14 cellular contexts compared by ENCODE assay signal in genomic region chr16:65975049-65975708, GRCh38.
A peak's percentile ranks its signal among the peaks of the same experiment; 100 is the strongest.
DNase-seq lines count a peak whose midpoint lies in the region; ATAC-seq, FAIRE-seq and TF ChIP-seq lines count a peak whose summit lies in the region.
"Had no signal": no experiment of that assay in that cellular context is flagged by ENCODE, and none has a peak within 500 bp of the region (broad histone marks: within the 10 kb centered on the region; RNA-seq: fewer than 3 reads in every experiment).

No MANE protein-coding gene starts in this region.

- no peak overlapping the region for H3K4me3 Mint-ChIP-seq in activated CD4-positive, alpha-beta T cell treated with anti-CD3 and anti-CD28 coated beads for 36 hours
- no peak overlapping the region for H3K4me3 Mint-ChIP-seq in neural progenitor cell
- H3K4me3 Mint-ChIP-seq: stimulated activated naive CD8-positive, alpha-beta T cell treated with anti-CD3 and anti-CD28 coated beads, Interleukin-15, Interleukin-2, amounts not matched to agents 100 ng/mL and 50 ng/mL, for 24 hours had no signal

- H3K4me1 Mint-ChIP-seq in activated CD4-positive, alpha-beta T cell treated with anti-CD3 and anti-CD28 coated beads for 36 hours = no peaks in the 10 kb centered on the region
- H3K4me1 Mint-ChIP-seq in neural progenitor cell = no peaks in the 10 kb centered on the region

- H3K4me3 ChIP-seq in GM12878 (no peak overlapping the region), neural progenitor cell (no peak overlapping the region)

- no peaks in the 10 kb centered on the region for H3K9me3 Mint-ChIP-seq in activated CD4-positive, alpha-beta T cell treated with anti-CD3 and anti-CD28 coated beads for 36 hours (ENCODE audit: low read depth)
- peaks cover 12% of the 10 kb centered on the region for H3K9me3 Mint-ChIP-seq in neural progenitor cell

- H3K27me3 Mint-ChIP-seq in activated CD4-positive, alpha-beta T cell treated with anti-CD3 and anti-CD28 coated beads for 36 hours = peaks cover 4% of the 10 kb centered on the region
- H3K27me3 Mint-ChIP-seq in neural progenitor cell (ENCODE audit: insufficient read depth, low read depth) = peaks cover 3% of the 10 kb centered on the region

- no peak for TF ChIP-seq POLR2A in GM12878 (IDR thresholded peaks at IDR 0.05; ENCODE audit: low read depth, low read length)

- intact Hi-C loops in activated CD4-positive, alpha-beta T cell treated with anti-CD3 and anti-CD28 coated beads for 36 hours (cut with DNase I, micrococcal nuclease) = no loop called here
- intact Hi-C loops in GM12878 (cut with micrococcal nuclease; ENCODE audit: unreplicated experiment) = no loop called here

- no peak for ATAC-seq in activated CD4-positive, alpha-beta T cell treated with anti-CD3 and anti-CD28 coated beads for 36 hours
- ATAC-seq in GM12878 (peak; percentile 34; the same call in 1 of the 3 replicates), GM21447 (IDR thresholded peaks at IDR 0.05; ENCODE audit: unreplicated experiment) (no peak)
- ATAC-seq: Panc1 had no signal

- H3K36me3 ChIP-seq in GM12878 (ENCODE audit: control insufficient read depth in 2 of 2, insufficient read depth in 2 of 2, low read length in 1 of 2) = no peaks in the 10 kb centered on the region
- no peaks in the 10 kb centered on the region for H3K36me3 ChIP-seq in neural progenitor cell

- SMC1A ChIA-PET in GM12878 (lab: Charles Lee; ENCODE audit: uncharacterized antibody, unreplicated experiment) = interaction anchor here (1.3 kb wide), 1 partner anchor 28 kb away, joined by 5 read pairs; no protein-coding TSS in a partner anchor

- no peak overlapping the region for H3K27ac ChIP-seq in GM12878 (ENCODE audit: control insufficient read depth, insufficient read depth)
- H3K27ac ChIP-seq in neural progenitor cell = no peak overlapping the region

- POLR2A ChIA-PET in activated CD4-positive, alpha-beta T cell treated with anti-CD3 and anti-CD28 coated beads for 36 hours (lab: Charles Lee) = no interaction called here
- POLR2A ChIA-PET in GM12878 (lab: Charles Lee) = no interaction called here

- BruUV-seq in GM12878 (replicated peaks; lab: Mats Ljungman, UMichigan) = no TSS peak

- H3F3A ChIP-seq in neural progenitor cell (ENCODE audit: low read depth) = no peaks in the 10 kb centered on the region

- peak; percentile 15 for DNase-seq in activated CD4-positive, alpha-beta T cell treated with anti-CD3 and anti-CD28 coated beads for 36 hours
- DNase-seq in activated CD4-positive, alpha-beta T cell treated with anti-CD3 and anti-CD28 coated beads, Interleukin-2, amount 50 U/mL, for 1 hour = no peak
- peak; percentile 9 for DNase-seq in LoVo (ENCODE audit: low spot score)
- no peak for DNase-seq in GM12878 (ENCODE audit: low read depth, low spot score)
- DNase-seq in neural progenitor cell (ENCODE audit: low spot score) = peak; percentile 5
- DNase-seq in kidney glomerular epithelial cell (lab: John Stamatoyannopoulos, UW) = no peak
- DNase-seq in DMS153 treated with DMSO at 0.1 percent for 48 hours (lab: John Stamatoyannopoulos, UW; ENCODE audit: unreplicated experiment) = no peak
- DNase-seq: activated CD4-positive, alpha-beta T cell treated with anti-CD3 and anti-CD28 coated beads for 4 hours; AML-193; NCI-H1092; stimulated activated CD4-positive, alpha-beta T cell treated with anti-CD3 and anti-CD28 coated beads, Interleukin-12 subunit alpha, Interleukin-12 subunit beta, amount 100 ng/mL, for 4 hours had no signal

- no peak for TF ChIP-seq EP300 in GM12878 (IDR thresholded peaks at IDR 0.05; ENCODE audit: borderline replicate concordance in 1 of 2, control insufficient read depth in 1 of 2, low read depth in 2 of 2, low read length in 2 of 2)

- H3K27me3 ChIP-seq in GM12878 (replicated peaks in 1 of 2; ENCODE audit: control insufficient read depth in 2 of 2, insufficient read depth in 2 of 2, low read length in 1 of 2) = no peaks in the 10 kb centered on the region
- no peaks in the 10 kb centered on the region for H3K27me3 ChIP-seq in neural progenitor cell

- no peak overlapping the region for H2AFZ ChIP-seq in GM12878 (ENCODE audit: control insufficient read depth, low read depth, low read length)
- no peak overlapping the region for H2AFZ ChIP-seq in neural progenitor cell (replicated peaks)

- WGBS in GM12878 (ENCODE audit: insufficient coverage, insufficient replicate concordance, low lambda C conversion rate, missing lambda C conversion rate) = 45% methylated on average over 7 of the region's 7 CpGs

- no peak overlapping the region for H3K4me2 ChIP-seq in GM12878 (ENCODE audit: control insufficient read depth, insufficient read depth)
- no peak overlapping the region for H3K4me2 ChIP-seq in neural progenitor cell

- no peak overlapping the region for H3K9ac ChIP-seq in GM12878 (ENCODE audit: control insufficient read depth, insufficient read depth, low read length)
- H3K9ac ChIP-seq in neural progenitor cell = no peak overlapping the region

- H3K27ac Mint-ChIP-seq in activated CD4-positive, alpha-beta T cell treated with anti-CD3 and anti-CD28 coated beads for 36 hours = no peak overlapping the region
- H3K27ac Mint-ChIP-seq in neural progenitor cell = no peak overlapping the region
- H3K27ac Mint-ChIP-seq: stimulated activated naive CD8-positive, alpha-beta T cell treated with anti-CD3 and anti-CD28 coated beads, Interleukin-15, Interleukin-2, amounts not matched to agents 100 ng/mL and 50 ng/mL, for 24 hours had no signal

- H3K4me1 ChIP-seq in GM12878 (ENCODE audit: control insufficient read depth, insufficient read depth, low read length) (no peaks in the 10 kb centered on the region), neural progenitor cell (no peaks in the 10 kb centered on the region)

- H4K20me1 ChIP-seq in GM12878 (ENCODE audit: control insufficient read depth, insufficient read depth) (no peaks in the 10 kb centered on the region), neural progenitor cell (ENCODE audit: low read depth) (no peaks in the 10 kb centered on the region)

- in situ Hi-C loops in GM12878 (cut with MboI) = no loop called here

- no peak for FAIRE-seq in GM12878 (lab: Jason Lieb, UNC)

- H3K79me2 ChIP-seq in GM12878 (ENCODE audit: control insufficient read depth, insufficient read depth, low read length) = no peaks in the 10 kb centered on the region
- H3K79me2 ChIP-seq in neural progenitor cell (ENCODE audit: low read depth) = no peaks in the 10 kb centered on the region

- TF ChIP-seq CTCF in GM12878 (IDR thresholded peaks at IDR 0.05 in 2 of 3, conservative IDR thresholded peaks at IDR 0.05 in 1 of 3; ENCODE audit: control insufficient read depth in 2 of 3, extremely low read depth in 1 of 3, insufficient read depth in 1 of 3, low read depth in 3 of 3, low read length in 3 of 3) (no peak), neural progenitor cell (IDR thresholded peaks at IDR 0.05) (no peak)

- RAD21 ChIA-PET in GM12878 (lab: Charles Lee; ENCODE audit: unreplicated experiment) = no interaction called here

- H3K36me3 Mint-ChIP-seq in activated CD4-positive, alpha-beta T cell treated with anti-CD3 and anti-CD28 coated beads for 36 hours (ENCODE audit: low read depth) = no peaks in the 10 kb centered on the region
- H3K36me3 Mint-ChIP-seq in neural progenitor cell = no peaks in the 10 kb centered on the region

- CTCF ChIA-PET in activated CD4-positive, alpha-beta T cell treated with anti-CD3 and anti-CD28 coated beads for 36 hours (lab: Charles Lee) = interaction anchor here (0.6 kb wide), 1 partner anchor 112 kb away, joined by 3 read pairs; no protein-coding TSS in a partner anchor
- CTCF ChIA-PET in GM12878 (lab: Yijun Ruan, JAX) = no interaction called here

- TF ChIP-seq RAD21 in GM12878 (IDR thresholded peaks at IDR 0.05; ENCODE audit: insufficient read depth, low read depth, low read length) = no peak

- H3K9me3 ChIP-seq in GM12878 (replicated peaks; ENCODE audit: control insufficient read depth, insufficient read depth, low read length) (no peaks in the 10 kb centered on the region), neural progenitor cell (ENCODE audit: low read depth) (no peaks in the 10 kb centered on the region)

TF ChIP-seq in GM12878, 131 proteins besides CTCF, POLR2A, EP300 and RAD21:
- TF ChIP-seq NR2C2 (IDR thresholded peaks at IDR 0.05; ENCODE audit: borderline replicate concordance, control insufficient read depth, insufficient read length, low read depth) (no peak), NFIC (IDR thresholded peaks at IDR 0.05; ENCODE audit: low read depth, low read length) (peak; percentile 55; the same call in 1 of the 2 replicates), PBX3 (IDR thresholded peaks at IDR 0.05; ENCODE audit: insufficient replicate concordance, low read depth, low read length) (peak; percentile 63), LARP7 (IDR thresholded peaks at IDR 0.05) (no peak), JUNB (IDR thresholded peaks at IDR 0.05) (peak; percentile 80), BACH1 (IDR thresholded peaks at IDR 0.05; ENCODE audit: borderline replicate concordance) (peak; percentile 97), EED (IDR thresholded peaks at IDR 0.05; ENCODE audit: low read depth) (no peak), TAF1 (IDR thresholded peaks at IDR 0.05; ENCODE audit: borderline replicate concordance, low read depth, low read length) (no peak), YY1 (IDR thresholded peaks at IDR 0.05; ENCODE audit: low read depth, low read length) (no peak)
- TF ChIP-seq, protein P1, sequence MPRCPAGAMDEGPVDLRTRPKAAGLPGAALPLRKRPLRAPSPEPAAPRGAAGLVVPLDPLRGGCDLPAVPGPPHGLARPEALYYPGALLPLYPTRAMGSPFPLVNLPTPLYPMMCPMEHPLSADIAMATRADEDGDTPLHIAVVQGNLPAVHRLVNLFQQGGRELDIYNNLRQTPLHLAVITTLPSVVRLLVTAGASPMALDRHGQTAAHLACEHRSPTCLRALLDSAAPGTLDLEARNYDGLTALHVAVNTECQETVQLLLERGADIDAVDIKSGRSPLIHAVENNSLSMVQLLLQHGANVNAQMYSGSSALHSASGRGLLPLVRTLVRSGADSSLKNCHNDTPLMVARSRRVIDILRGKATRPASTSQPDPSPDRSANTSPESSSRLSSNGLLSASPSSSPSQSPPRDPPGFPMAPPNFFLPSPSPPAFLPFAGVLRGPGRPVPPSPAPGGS (IDR thresholded peaks at IDR 0.05; ENCODE audit: borderline replicate concordance, insufficient read depth, low read depth, low read length, poor library complexity, severe bottlenecking) = peak; percentile 98

Comparison
In these comparisons a context has a peak if more than half of its experiments do, and no peak if none do; other contexts are left out.
1. DNase-seq: peak in activated CD4-positive, alpha-beta T cell treated with anti-CD3 and anti-CD28 coated beads for 36 hours (single experiment), LoVo (single experiment) and neural progenitor cell (single experiment); none in activated CD4-positive, alpha-beta T cell treated with anti-CD3 and anti-CD28 coated beads, Interleukin-2, amount 50 U/mL, for 1 hour (single experiment), GM12878 (single experiment), kidney glomerular epithelial cell (single experiment) and DMS153 treated with DMSO at 0.1 percent for 48 hours (single experiment).